ENCODE assay signal across 23 cellular contexts in genomic region chr2:102704531-102704930, GRCh38.
"Had no signal": no experiment of that assay in that cellular context is flagged by ENCODE, and none has a peak within 500 bp of the region (broad histone marks: within the 10 kb centered on the region; RNA-seq: fewer than 3 reads in every experiment).

No MANE protein-coding gene starts in this region.

- H3K27ac Mint-ChIP-seq: activated CD4-positive, alpha-beta T cell treated with anti-CD3 and anti-CD28 coated beads, Interleukin-2, amount 10 ng/mL, durations not matched to agents 24 days and 14 days; activated CD8-positive, alpha-beta T cell treated with anti-CD3 and anti-CD28 coated beads, Interleukin-2, amount 10 ng/mL, durations not matched to agents 7 days and 5 days; activated naive CD4-positive, alpha-beta T cell treated with anti-CD3 and anti-CD28 coated beads, Interleukin-2, amount 10 ng/mL, durations not matched to agents 7 days and 5 days; activated naive CD8-positive, alpha-beta T cell treated with anti-CD3 and anti-CD28 coated beads, Interleukin-2, amount 50 U/mL, for 24 hours; brain; naive thymus-derived CD4-positive, alpha-beta T cell had no signal

- H3K27me3 Mint-ChIP-seq: brain had no signal

- DNase-seq: activated CD4-positive, alpha-beta T cell treated with anti-CD3 and anti-CD28 coated beads, Interleukin-2, amount 10 ng/mL, durations not matched to agents 24 days and 14 days; activated CD8-positive, alpha-beta T cell treated with anti-CD3 and anti-CD28 coated beads, Interleukin-2, amount 10 ng/mL, durations not matched to agents 7 days and 5 days; activated effector memory CD4-positive, alpha-beta T cell treated with Interleukin-2 at 50 U/mL for 16 hours; activated naive CD4-positive, alpha-beta T cell treated with anti-CD3 and anti-CD28 coated beads, Interleukin-2, amount 10 ng/mL, durations not matched to agents 7 days and 5 days; activated naive CD8-positive, alpha-beta T cell treated with anti-CD3 and anti-CD28 coated beads, Interleukin-2, amount 50 U/mL, for 24 hours; activated T-cell treated with anti-CD3 and anti-CD28 coated beads, Interleukin-2, amount 50 U/mL, for 48 hours; anterior cingulate cortex; central memory CD4-positive, alpha-beta T cell; dorsolateral prefrontal cortex; glutamatergic neuron; mesenchymal stem cell; naive thymus-derived CD4-positive, alpha-beta T cell; ovary; psoas muscle; stimulated activated CD4-positive, alpha-beta T cell treated with anti-CD3 and anti-CD28 coated beads, Interleukin-4, amount 100 ng/mL, for 1 hour; stomach; T-helper 9 cell; trophoblast cell had no signal

- H3K9me3 Mint-ChIP-seq: activated CD4-positive, alpha-beta T cell treated with anti-CD3 and anti-CD28 coated beads, Interleukin-2, amount 10 ng/mL, durations not matched to agents 24 days and 14 days; activated naive CD4-positive, alpha-beta T cell treated with anti-CD3 and anti-CD28 coated beads, Interleukin-2, amount 10 ng/mL, durations not matched to agents 7 days and 5 days; activated naive CD8-positive, alpha-beta T cell treated with anti-CD3 and anti-CD28 coated beads, Interleukin-2, amount 50 U/mL, for 24 hours; brain; naive thymus-derived CD4-positive, alpha-beta T cell had no signal

- H3K27me3 ChIP-seq: foreskin keratinocyte, ovary had no signal

- H3K36me3 Mint-ChIP-seq: activated naive CD4-positive, alpha-beta T cell treated with anti-CD3 and anti-CD28 coated beads, Interleukin-2, amount 10 ng/mL, durations not matched to agents 7 days and 5 days; brain; naive thymus-derived CD4-positive, alpha-beta T cell had no signal

- H3K4me1 Mint-ChIP-seq: activated naive CD4-positive, alpha-beta T cell treated with anti-CD3 and anti-CD28 coated beads, Interleukin-2, amount 10 ng/mL, durations not matched to agents 7 days and 5 days; activated naive CD8-positive, alpha-beta T cell treated with anti-CD3 and anti-CD28 coated beads, Interleukin-2, amount 50 U/mL, for 24 hours; naive thymus-derived CD4-positive, alpha-beta T cell had no signal

- H3K4me3 Mint-ChIP-seq: activated CD4-positive, alpha-beta T cell treated with anti-CD3 and anti-CD28 coated beads, Interleukin-2, amount 10 ng/mL, durations not matched to agents 24 days and 14 days; activated CD8-positive, alpha-beta T cell treated with anti-CD3 and anti-CD28 coated beads, Interleukin-2, amount 10 ng/mL, durations not matched to agents 7 days and 5 days; activated naive CD4-positive, alpha-beta T cell treated with anti-CD3 and anti-CD28 coated beads, Interleukin-2, amount 10 ng/mL, durations not matched to agents 7 days and 5 days; activated naive CD8-positive, alpha-beta T cell treated with anti-CD3 and anti-CD28 coated beads, Interleukin-2, amount 50 U/mL, for 24 hours; brain; naive thymus-derived CD4-positive, alpha-beta T cell had no signal

- H3K4me3 ChIP-seq: dorsolateral prefrontal cortex, ovary, psoas muscle, smooth muscle cell, stomach had no signal

- H3K9me3 ChIP-seq: ovary, psoas muscle, stomach had no signal

- ATAC-seq: activated CD8-positive, alpha-beta T cell treated with anti-CD3 and anti-CD28 coated beads, Interleukin-2, amount 10 ng/mL, durations not matched to agents 7 days and 5 days; activated naive CD8-positive, alpha-beta T cell treated with anti-CD3 and anti-CD28 coated beads, Interleukin-2, amount 50 U/mL, for 24 hours; naive thymus-derived CD4-positive, alpha-beta T cell; sciatic nerve had no signal

- H3K36me3 ChIP-seq: ovary had no signal

- H3K4me2 ChIP-seq: smooth muscle cell had no signal

- H3K4me1 ChIP-seq: foreskin keratinocyte, psoas muscle, stomach had no signal

- H3K27ac ChIP-seq: dorsolateral prefrontal cortex, epithelial cell of prostate, foreskin keratinocyte, ovary, psoas muscle, stomach had no signal
